Comparison of ENCODE assay signal across 18 cellular contexts in genomic region chr17:78785663-78786057, GRCh38. TPM values are rescaled to one million over a fixed set of nuclear protein-coding genes. Genes with fewer than 3 reads are reported as not detected.
DNase-seq lines count a peak whose midpoint lies in the region; ATAC-seq and TF ChIP-seq lines count a peak whose summit lies in the region.
"Had no signal": no experiment of that assay in that cellular context is flagged by ENCODE, and none has a peak within 500 bp of the region (broad histone marks: within the 10 kb centered on the region; RNA-seq: fewer than 3 reads in every experiment).

No MANE protein-coding gene starts in this region.

- H3K27ac Mint-ChIP-seq in activated CD8-positive, alpha-beta memory T cell treated with anti-CD3 and anti-CD28 coated beads, Interleukin-2, amount 10 ng/mL, durations not matched to agents 7 days and 5 days, result peak overlapping the region; percentile 84
- H3K27ac Mint-ChIP-seq in H9, result peak overlapping the region; percentile 44 to 76 (median 75); a peak in 3 of 7 replicates
- H3K27ac Mint-ChIP-seq in activated T-helper 17 cell treated with anti-CD3 and anti-CD28 coated beads, Interleukin-2, amount 50 U/mL, for 72 hours, result peak overlapping the region; percentile 38

- no peak overlapping the region for H2BK15ac ChIP-seq in H9 (ENCODE audit: low read depth, low read length)

- no peaks in the 10 kb centered on the region for H3K23me2 ChIP-seq in H9 (ENCODE audit: insufficient read length, low read depth, low read length, poor library complexity, severe bottlenecking)

- CTCF ChIA-PET in activated CD8-positive, alpha-beta memory T cell treated with anti-CD3 and anti-CD28 coated beads, Interleukin-2, amount 10 ng/mL, durations not matched to agents 7 days and 5 days (lab: Charles Lee), result interaction anchor here (1.0 to 2.0 kb wide), 11 partner anchors 8 to 403 kb away, joined by 3 to 8 read pairs (median 5); no protein-coding TSS in a partner anchor

- H3K4me3 ChIP-seq in sigmoid colon, result no peak overlapping the region
- H3K4me3 ChIP-seq: hepatocyte, right atrium auricular region, suprapubic skin had no signal

- H3K79me2 ChIP-seq in H9 (ENCODE audit: insufficient read depth, low read length), result no peaks in the 10 kb centered on the region; the same call in 1 of the 2 replicates

- no peak overlapping the region for H3K23ac ChIP-seq in H9 (ENCODE audit: insufficient read length, low read depth, low read length)

- H3K18ac ChIP-seq in H9 (ENCODE audit: insufficient read length, low read depth, low read length), result no peak overlapping the region

- no peak overlapping the region for H2BK120ac ChIP-seq in H9 (ENCODE audit: low read depth, low read length, poor library complexity, severe bottlenecking)

- no peak overlapping the region for H2BK12ac ChIP-seq in H9 (ENCODE audit: insufficient read length, low read depth, low read length)

- no peak overlapping the region for H2AFZ ChIP-seq in H9 (ENCODE audit: low read length)
- H2AFZ ChIP-seq: hepatocyte had no signal

- H3K9ac ChIP-seq in H9 (ENCODE audit: extremely low read depth, insufficient read length, low read length), result no peak overlapping the region

- ATAC-seq in activated CD8-positive, alpha-beta memory T cell treated with anti-CD3 and anti-CD28 coated beads, Interleukin-2, amount 10 ng/mL, durations not matched to agents 7 days and 5 days, result no peak
- ATAC-seq in activated T-helper 17 cell treated with anti-CD3 and anti-CD28 coated beads, Interleukin-2, amount 50 U/mL, for 72 hours (replicated peaks), result no peak
- ATAC-seq in HG02798 (IDR thresholded peaks at IDR 0.05; ENCODE audit: poor library complexity, unreplicated experiment) (no peak), SK-N-SH treated with all-trans-retinoic acid at 6 μM for 48 hours (no peak), GM18870 (IDR thresholded peaks at IDR 0.05; ENCODE audit: unreplicated experiment) (no peak)
- ATAC-seq: Panc1 had no signal

- H3K9me3 ChIP-seq in H9 (ENCODE audit: control insufficient read depth, low read depth, low read length) (no peaks in the 10 kb centered on the region), sigmoid colon (no peaks in the 10 kb centered on the region)
- H3K9me3 ChIP-seq: neutrophil, right atrium auricular region, suprapubic skin had no signal

- H3K4me3 Mint-ChIP-seq in activated CD8-positive, alpha-beta memory T cell treated with anti-CD3 and anti-CD28 coated beads, Interleukin-2, amount 10 ng/mL, durations not matched to agents 7 days and 5 days, result peak overlapping the region; percentile 59
- H3K4me3 Mint-ChIP-seq in H9, result no peak overlapping the region; a peak in 1 of 5 replicates
- peak overlapping the region; percentile 47 for H3K4me3 Mint-ChIP-seq in activated T-helper 17 cell treated with anti-CD3 and anti-CD28 coated beads, Interleukin-2, amount 50 U/mL, for 72 hours

- WGBS in H9 (ENCODE audit: extremely low coverage, insufficient read length, low lambda C conversion rate), result no CpG with 5 or more reads among the region's 1 CpG
- WGBS in sigmoid colon, 2 donors, result 90 to 100% methylated on average over 1 of the region's 1 CpG

- no peak overlapping the region for H2BK5ac ChIP-seq in H9 (ENCODE audit: insufficient read length, low read length)

- H4K8ac ChIP-seq in H9 (replicated peaks; ENCODE audit: insufficient read length, low read depth, low read length), result no peak overlapping the region

- H3K4me1 ChIP-seq in H9 (ENCODE audit: insufficient read depth, low read length), result no peaks in the 10 kb centered on the region; the same call in 1 of the 2 replicates
- peaks cover 0 to 26% (median 21%) of the 10 kb centered on the region in 4 donors for H3K4me1 ChIP-seq in sigmoid colon

- no peak overlapping the region for H2AK5ac ChIP-seq in H9 (ENCODE audit: insufficient read length, low read length)

- H2BK20ac ChIP-seq in H9 (ENCODE audit: low read depth, low read length, poor library complexity, severe bottlenecking), result no peak overlapping the region

- H3K27me3 ChIP-seq in H9 (ENCODE audit: insufficient read depth, low read length), result no peaks in the 10 kb centered on the region
- no peaks in the 10 kb centered on the region for H3K27me3 ChIP-seq in sigmoid colon
- H3K27me3 ChIP-seq: hepatocyte, neutrophil, right atrium auricular region, suprapubic skin had no signal

- peaks cover 42% of the 10 kb centered on the region for H3K4me1 Mint-ChIP-seq in activated CD8-positive, alpha-beta memory T cell treated with anti-CD3 and anti-CD28 coated beads, Interleukin-2, amount 10 ng/mL, durations not matched to agents 7 days and 5 days
- H3K4me1 Mint-ChIP-seq in H9, result peaks cover 27 to 33% of the 10 kb centered on the region in 2 experiments
- peaks cover 24% of the 10 kb centered on the region for H3K4me1 Mint-ChIP-seq in activated T-helper 17 cell treated with anti-CD3 and anti-CD28 coated beads, Interleukin-2, amount 50 U/mL, for 72 hours

- no peaks in the 10 kb centered on the region for H3K36me3 ChIP-seq in sigmoid colon
- H3K36me3 ChIP-seq: neutrophil, right atrium auricular region, suprapubic skin had no signal

- DNase-seq in activated CD8-positive, alpha-beta memory T cell treated with anti-CD3 and anti-CD28 coated beads, Interleukin-2, amount 10 ng/mL, durations not matched to agents 7 days and 5 days, result no peak
- no peak for DNase-seq in activated CD8-positive, alpha-beta memory T cell treated with anti-CD3 and anti-CD28 coated beads, Interleukin-2, amount 50 U/mL, for 4 hours
- no peak for DNase-seq in H9
- DNase-seq in sigmoid colon, result peak; percentile 27
- DNase-seq: H7; MM.1S; NCI-H748 treated with DMSO at 0.1 percent for 48 hours; stimulated activated CD4-positive, alpha-beta T cell treated with anti-CD3 and anti-CD28 coated beads, Interleukin-2, amount 100 ng/mL, for 24 hours had no signal

- H3K79me1 ChIP-seq in H9 (ENCODE audit: insufficient read depth, low read depth, low read length, poor library complexity, severe bottlenecking), result no peaks in the 10 kb centered on the region

- no peaks in the 10 kb centered on the region for H4K20me1 ChIP-seq in H9 (ENCODE audit: control insufficient read depth, insufficient read depth, insufficient read length)

- intact Hi-C loops in sigmoid colon (cut with DNase I), result no loop called here

- no peak for TF ChIP-seq EP300 in sigmoid colon (IDR thresholded peaks at IDR 0.05)

- H3T11ph ChIP-seq in H9 (ENCODE audit: low read length), result no peak overlapping the region

- H3K14ac ChIP-seq in H9 (ENCODE audit: insufficient read depth, low read length), result no peak overlapping the region

- H4K91ac ChIP-seq in H9 (ENCODE audit: insufficient read length, low read depth, low read length), result no peak overlapping the region

- no peaks in the 10 kb centered on the region for H3K9me3 Mint-ChIP-seq in activated CD8-positive, alpha-beta memory T cell treated with anti-CD3 and anti-CD28 coated beads, Interleukin-2, amount 10 ng/mL, durations not matched to agents 7 days and 5 days (ENCODE audit: low read depth)
- H3K9me3 Mint-ChIP-seq in H9, result no peaks in the 10 kb centered on the region
- H3K9me3 Mint-ChIP-seq in activated T-helper 17 cell treated with anti-CD3 and anti-CD28 coated beads, Interleukin-2, amount 50 U/mL, for 72 hours, result no peaks in the 10 kb centered on the region

- H3K4me2 ChIP-seq in H9 (ENCODE audit: insufficient read depth, insufficient read length, low read length), result no peak overlapping the region

- H3K56ac ChIP-seq in H9 (ENCODE audit: insufficient read length, low read depth, low read length), result no peak overlapping the region

- no peak for TF ChIP-seq POLR2A in sigmoid colon (IDR thresholded peaks at IDR 0.05)

- no peak overlapping the region for H4K5ac ChIP-seq in H9 (ENCODE audit: insufficient read length, low read depth, low read length)

- H3K27ac ChIP-seq in H9 (ENCODE audit: insufficient read length, low read depth, low read length) (no peak overlapping the region), sigmoid colon (no peak overlapping the region)
- H3K27ac ChIP-seq: hepatocyte, neutrophil, right atrium auricular region, suprapubic skin, VCaP had no signal

- peaks cover 2% of the 10 kb centered on the region for H3K36me3 Mint-ChIP-seq in activated CD8-positive, alpha-beta memory T cell treated with anti-CD3 and anti-CD28 coated beads, Interleukin-2, amount 10 ng/mL, durations not matched to agents 7 days and 5 days
- H3K36me3 Mint-ChIP-seq in H9 (ENCODE audit: insufficient read depth in 1 of 3, low read depth in 3 of 3), result peaks cover 0 to 22% (median 8%) of the 10 kb centered on the region in 3 experiments; a peak in 5 of 7 replicates
- H3K36me3 Mint-ChIP-seq in activated T-helper 17 cell treated with anti-CD3 and anti-CD28 coated beads, Interleukin-2, amount 50 U/mL, for 72 hours (ENCODE audit: low read depth), result peaks cover 25% of the 10 kb centered on the region

- TF ChIP-seq CTCF in H9 (conservative IDR thresholded peaks at IDR 0.05) (no peak), sigmoid colon (IDR thresholded peaks at IDR 0.05) (no peak)

- H3K27me3 Mint-ChIP-seq in activated CD8-positive, alpha-beta memory T cell treated with anti-CD3 and anti-CD28 coated beads, Interleukin-2, amount 10 ng/mL, durations not matched to agents 7 days and 5 days, result no peaks in the 10 kb centered on the region
- no peaks in the 10 kb centered on the region; the same call in 1 of the 2 replicates for H3K27me3 Mint-ChIP-seq in H9 (ENCODE audit: low read depth)
- H3K27me3 Mint-ChIP-seq in activated T-helper 17 cell treated with anti-CD3 and anti-CD28 coated beads, Interleukin-2, amount 50 U/mL, for 72 hours, result no peaks in the 10 kb centered on the region

- no peak overlapping the region for H3K4ac ChIP-seq in H9 (ENCODE audit: low read depth, low read length)

TF ChIP-seq in SK-N-SH treated with all-trans-retinoic acid at 6 μM for 48 hours, 23 proteins besides CTCF, POLR2A, EP300 and RAD21:
- TF ChIP-seq RARB (CRISPR knock-in tag; IDR thresholded peaks at IDR 0.05), result no peak
- no peak for TF ChIP-seq BACH2 (CRISPR knock-in tag; IDR thresholded peaks at IDR 0.05; ENCODE audit: borderline replicate concordance)
- TF ChIP-seq ZFP3 (CRISPR knock-in tag; IDR thresholded peaks at IDR 0.05), result no peak
- TF ChIP-seq ZNF565 (CRISPR knock-in tag; conservative IDR thresholded peaks at IDR 0.05; ENCODE audit: low read depth), result no peak
- TF ChIP-seq OSR1 (CRISPR knock-in tag; IDR thresholded peaks at IDR 0.05), result no peak
TF ChIP-seq in SK-N-SH treated with all-trans-retinoic acid at 6 μM for 48 hours: peak in this region for 0.

RNA-seq across cellular contexts. Expression of gene CYTH1, which starts 3.6 kb away (rescaled TPM):
- 100 to 1,000 TPM; 151 to 156 TPM for total RNA-seq in activated CD8-positive, alpha-beta memory T cell treated with anti-CD3 and anti-CD28 coated beads, Interleukin-2, amount 10 ng/mL, durations not matched to agents 7 days and 5 days
- 9.7 and 11.2 TPM in 2 replicates for total RNA-seq in H9 (2021)
- 100 to 1,000 TPM; 173 to 195 TPM for total RNA-seq in activated T-helper 17 cell treated with anti-CD3 and anti-CD28 coated beads, Interleukin-2, amount 50 U/mL, for 72 hours
- 10 to 100 TPM; 26.7 to 38.5 (median 35.2) TPM for total RNA-seq in sigmoid colon
- polyA plus RNA-seq in sigmoid colon, result 10 to 100 TPM; 56.5 to 83.8 (median 64.3) TPM

RNA-seq across cellular contexts. Expression of gene USP36, which starts 55.0 kb away (rescaled TPM):
- 10 to 100 TPM; 84.5 to 94.3 TPM for total RNA-seq in activated CD8-positive, alpha-beta memory T cell treated with anti-CD3 and anti-CD28 coated beads, Interleukin-2, amount 10 ng/mL, durations not matched to agents 7 days and 5 days
- total RNA-seq in H9 (2021), result 101 and 106 TPM in 2 replicates
- total RNA-seq in activated T-helper 17 cell treated with anti-CD3 and anti-CD28 coated beads, Interleukin-2, amount 50 U/mL, for 72 hours, result 100 to 1,000 TPM in 1 of 2 donors, 10 to 100 TPM in 1; 95.3 to 139 TPM
- 10 to 100 TPM; 18.5 to 49.3 (median 35.9) TPM for total RNA-seq in sigmoid colon
- 10 to 100 TPM in 2 of 3 donors, 1 to 10 TPM in 1; 6.7 to 28.6 (median 13.8) TPM for polyA plus RNA-seq in sigmoid colon

Comparison
In these comparisons a context has a peak if more than half of its experiments do, and no peak if none do; other contexts are left out.
1. H3K4me3 Mint-ChIP-seq: peak in activated CD8-positive, alpha-beta memory T cell treated with anti-CD3 and anti-CD28 coated beads, Interleukin-2, amount 10 ng/mL, durations not matched to agents 7 days and 5 days (single experiment) and activated T-helper 17 cell treated with anti-CD3 and anti-CD28 coated beads, Interleukin-2, amount 50 U/mL, for 72 hours (single experiment); none in H9 (0 of 2).
2. Peak in every context shown above with its lines, with median percentiles within 50 percentile points of each other: H3K27ac Mint-ChIP-seq.